Comparison of ENCODE assay signal across 8 cellular contexts in the genomic region with DNA sequence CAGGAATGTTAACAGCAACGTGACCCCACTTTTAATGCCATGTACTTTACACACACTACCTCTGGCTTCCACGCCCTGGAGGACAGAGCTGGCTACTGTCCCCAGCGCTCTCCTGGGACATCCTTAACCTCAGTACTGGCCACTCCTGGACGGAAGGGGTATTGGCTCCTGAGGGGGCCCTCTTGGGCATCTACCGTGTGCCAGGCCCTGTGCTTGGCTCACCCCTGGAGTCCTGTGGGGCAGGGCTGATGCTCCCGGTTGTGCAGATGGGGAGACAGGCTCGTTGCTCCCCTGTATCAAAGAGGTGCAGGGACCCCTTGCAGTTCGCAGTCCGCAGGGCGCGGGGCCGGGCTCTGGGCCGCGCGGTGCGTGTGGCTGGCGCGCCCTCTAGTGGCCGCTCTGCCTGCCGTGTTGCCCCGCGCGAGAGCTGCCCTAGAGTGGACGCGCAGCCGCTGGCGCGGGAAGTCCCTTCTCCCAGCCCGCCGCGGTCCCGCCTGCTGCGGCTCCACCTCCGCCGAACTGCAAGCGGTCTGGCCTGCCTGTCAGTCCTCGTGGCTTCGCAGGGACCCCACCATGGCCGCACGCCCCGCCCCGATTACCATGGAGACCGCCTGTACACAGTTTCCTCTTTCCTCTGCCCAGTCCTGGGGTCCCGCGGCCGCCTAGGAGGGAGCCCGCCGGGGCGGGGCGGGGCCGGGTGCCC. TPM values are rescaled to one million over a fixed set of nuclear protein-coding genes. Genes with fewer than 3 reads are reported as not detected.
DNase-seq lines count a peak whose midpoint lies in the region; ATAC-seq and TF ChIP-seq lines count a peak whose summit lies in the region.

A gene with protein sequence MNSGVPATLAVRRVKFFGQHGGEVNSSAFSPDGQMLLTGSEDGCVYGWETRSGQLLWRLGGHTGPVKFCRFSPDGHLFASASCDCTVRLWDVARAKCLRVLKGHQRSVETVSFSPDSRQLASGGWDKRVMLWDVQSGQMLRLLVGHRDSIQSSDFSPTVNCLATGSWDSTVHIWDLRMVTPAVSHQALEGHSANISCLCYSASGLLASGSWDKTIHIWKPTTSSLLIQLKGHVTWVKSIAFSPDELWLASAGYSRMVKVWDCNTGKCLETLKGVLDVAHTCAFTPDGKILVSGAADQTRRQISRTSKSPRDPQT (plus strand): TSS at position 632 of the 703 bp plus-strand sequence. CDS start 72 bp downstream, outside the sequence.

- peak within 1 kb of the TSS; percentile 66 to 79 (median 69) for H3K27ac Mint-ChIP-seq in CD4-positive, CD25-positive, alpha-beta regulatory T cell
- H3K27ac Mint-ChIP-seq in nephron progenitor cell, result no peak within 1 kb of the TSS

- CTCF ChIA-PET in RWPE1 (lab: Yijun Ruan, JAX), result interaction anchor here (0.5 to 18.3 kb wide), 43 partner anchors 9 to 524 kb away, joined by 3 to 761 read pairs (median 5); a partner anchor contains a TSS

- H3K4me3 ChIP-seq in CD4-positive, CD25-positive, alpha-beta regulatory T cell (ENCODE audit: low read depth, low read length), result peak within 1 kb of the TSS; percentile 44
- peak within 1 kb of the TSS; percentile 57 for H3K4me3 ChIP-seq in HUES64 (ENCODE audit: low read length)
- H3K4me3 ChIP-seq in fibroblast of villous mesenchyme (ENCODE audit: low read depth, low read length), result peak within 1 kb of the TSS; percentile 62
- H3K4me3 ChIP-seq in stomach smooth muscle (ENCODE audit: low read length in 2 of 2), result peak within 1 kb of the TSS; percentile 73 to 76

- ATAC-seq in CD4-positive, CD25-positive, alpha-beta regulatory T cell (ENCODE audit: low read depth in 2 of 2), result peak; percentile 81 to 82
- peak; percentile 81 for ATAC-seq in GM19463 (IDR thresholded peaks at IDR 0.05; ENCODE audit: unreplicated experiment)

- peaks cover 12% of the 10 kb centered on the region for H3K36me3 ChIP-seq in CD4-positive, CD25-positive, alpha-beta regulatory T cell (ENCODE audit: control insufficient read depth, insufficient read depth, low read length)
- H3K36me3 ChIP-seq in HUES64 (ENCODE audit: insufficient read depth, low read length) (peaks cover 15% of the 10 kb centered on the region), stomach smooth muscle (ENCODE audit: control insufficient read depth in 2 of 2, insufficient read depth in 2 of 2, low read length in 2 of 2) (peaks cover 4 to 12% of the 10 kb centered on the region in 2 donors)

- DNase-seq in CD4-positive, CD25-positive, alpha-beta regulatory T cell, result peak; percentile 71 to 80 (median 77)
- DNase-seq in RWPE1 (ENCODE audit: low spot score), result peak; percentile 94
- peak; percentile 93 for DNase-seq in activated effector memory CD4-positive, alpha-beta T cell treated with anti-CD3 and anti-CD28 coated beads, Interleukin-2, amount 50 U/mL, for 16 hours
- peak; percentile 74 for DNase-seq in fibroblast of villous mesenchyme (ENCODE audit: low read depth)
- peak; percentile 85 for DNase-seq in nephron progenitor cell

- peak within 1 kb of the TSS; percentile 76 to 81 (median 79) for H3K4me3 Mint-ChIP-seq in CD4-positive, CD25-positive, alpha-beta regulatory T cell
- H3K4me3 Mint-ChIP-seq in nephron progenitor cell, result peak within 1 kb of the TSS; percentile 71

- peaks cover 4% of the 10 kb centered on the region for H3K36me3 Mint-ChIP-seq in CD4-positive, CD25-positive, alpha-beta regulatory T cell
- peaks cover 7% of the 10 kb centered on the region for H3K36me3 Mint-ChIP-seq in nephron progenitor cell (ENCODE audit: low read depth)

- peaks cover 7% of the 10 kb centered on the region for H3K27me3 Mint-ChIP-seq in CD4-positive, CD25-positive, alpha-beta regulatory T cell
- peaks cover 2% of the 10 kb centered on the region for H3K27me3 Mint-ChIP-seq in nephron progenitor cell (ENCODE audit: low read depth, poor library complexity)

- H3K4me1 Mint-ChIP-seq in CD4-positive, CD25-positive, alpha-beta regulatory T cell, result peaks cover 0 to 22% (median 2%) of the 10 kb centered on the region in 4 donors
- peaks cover 16% of the 10 kb centered on the region for H3K4me1 Mint-ChIP-seq in nephron progenitor cell

- no peaks in the 10 kb centered on the region for H3K9me3 ChIP-seq in CD4-positive, CD25-positive, alpha-beta regulatory T cell (ENCODE audit: control insufficient read depth in 2 of 2, low read length in 2 of 2)
- H3K9me3 ChIP-seq in HUES64 (ENCODE audit: insufficient read depth, low read depth, low read length) (no peaks in the 10 kb centered on the region), stomach smooth muscle (ENCODE audit: control insufficient read depth in 2 of 2, low read length in 2 of 2) (no peaks in the 10 kb centered on the region)

- peaks cover 0 to 1% (median 0%) of the 10 kb centered on the region in 7 donors for H3K9me3 Mint-ChIP-seq in CD4-positive, CD25-positive, alpha-beta regulatory T cell
- H3K9me3 Mint-ChIP-seq in nephron progenitor cell, result no peaks in the 10 kb centered on the region

- H3K27ac ChIP-seq in CD4-positive, CD25-positive, alpha-beta regulatory T cell (ENCODE audit: insufficient read depth, low read length, poor library complexity, severe bottlenecking), result peak within 1 kb of the TSS; percentile 70
- H3K27ac ChIP-seq in HUES64 (ENCODE audit: low read depth, low read length) (no peak within 1 kb of the TSS), RWPE1 (peak within 1 kb of the TSS; percentile 69), stomach smooth muscle (ENCODE audit: low read length) (peak within 1 kb of the TSS; percentile 46)

- POLR2A ChIA-PET in RWPE1 (lab: Yijun Ruan, JAX; ENCODE audit: low non-redundant PET), result interaction anchor here (1.1 to 2.0 kb wide), 4 partner anchors 34 to 81 kb away, joined by 3 to 13 read pairs (median 7); a partner anchor contains a TSS

- H3K4me1 ChIP-seq in CD4-positive, CD25-positive, alpha-beta regulatory T cell (ENCODE audit: control insufficient read depth, insufficient read depth, low read length, poor library complexity, severe bottlenecking), result peaks cover 13% of the 10 kb centered on the region
- no peaks in the 10 kb centered on the region for H3K4me1 ChIP-seq in HUES64 (ENCODE audit: insufficient read depth, low read length)
- H3K4me1 ChIP-seq in stomach smooth muscle (ENCODE audit: control insufficient read depth, insufficient read depth, low read length), result peaks cover 19% of the 10 kb centered on the region

- H3K9ac ChIP-seq in HUES64 (ENCODE audit: low read depth, low read length) (peak within 1 kb of the TSS; percentile 50; the same call in 1 of the 2 replicates), stomach smooth muscle (ENCODE audit: low read length in 2 of 2) (peak within 1 kb of the TSS; percentile 48 to 55)

- WGBS in HUES64, result 3% methylated on average over 51 of the region's 51 CpGs

- peak; percentile 100 for TF ChIP-seq CTCF in RWPE1 (conservative IDR thresholded peaks at IDR 0.05; ENCODE audit: low read depth)
- peak; percentile 96 for TF ChIP-seq CTCF in fibroblast of villous mesenchyme (IDR thresholded peaks at IDR 0.05; ENCODE audit: insufficient read depth, low read depth, low read length)
- peak; percentile 98 for TF ChIP-seq CTCF in nephron progenitor cell (IDR thresholded peaks at IDR 0.05)

- no peaks in the 10 kb centered on the region for H3K27me3 ChIP-seq in CD4-positive, CD25-positive, alpha-beta regulatory T cell (ENCODE audit: control insufficient read depth, insufficient read depth, low read length)
- H3K27me3 ChIP-seq in HUES64 (ENCODE audit: insufficient read depth, low read length) (no peaks in the 10 kb centered on the region), stomach smooth muscle (ENCODE audit: control insufficient read depth in 1 of 2, insufficient read depth in 2 of 2, low read length in 2 of 2) (no peaks in the 10 kb centered on the region)

RNA-seq across cellular contexts. Expression of the gene that starts here (rescaled TPM):
- not detected for total RNA-seq in CD4-positive, CD25-positive, alpha-beta regulatory T cell
- polyA plus RNA-seq in CD4-positive, CD25-positive, alpha-beta regulatory T cell, result not detected
- not detected for polyA plus RNA-seq in HUES64 (2013, experiment 1 of 2)
- not detected for polyA plus RNA-seq in HUES64 (2013, experiment 2 of 2)
- total RNA-seq in fibroblast of villous mesenchyme, result not detected in 2 replicates

Comparison
In these comparisons a context has a peak if more than half of its experiments do, and no peak if none do; other contexts are left out.
1. Peak in DNase-seq, ATAC-seq, H3K4me3 ChIP-seq and H3K27ac ChIP-seq in CD4-positive, CD25-positive, alpha-beta regulatory T cell; RNA of the gene not detected or under 1 TPM.
2. Peak in DNase-seq and H3K4me3 ChIP-seq in fibroblast of villous mesenchyme; RNA of the gene not detected or under 1 TPM.